In genomic region chr16:55478827-55479559, GRCh38 we compare ENCODE assay signal across 8 cellular contexts. TPM values are rescaled to one million over a fixed set of nuclear protein-coding genes. Genes with fewer than 3 reads are reported as not detected.
A peak's percentile ranks its signal among the peaks of the same experiment; 100 is the strongest.
DNase-seq lines count a peak whose midpoint lies in the region; ATAC-seq and TF ChIP-seq lines count a peak whose summit lies in the region.

Gene MMP2 (plus strand): TSS chr16:55479198. CDS start chr16:55479480, 282 bp downstream.

- no peak within 1 kb of the TSS for H3K27ac Mint-ChIP-seq in activated CD8-positive, alpha-beta T cell treated with anti-CD3 and anti-CD28 coated beads for 36 hours

- no peaks in the 10 kb centered on the region for H3K4me1 ChIP-seq in prostate gland (replicated peaks)

- DNase-seq in GOT3 (lab: John Stamatoyannopoulos, UW) (peak; percentile 19), UCSD-AML1 (lab: John Stamatoyannopoulos, UW; ENCODE audit: unreplicated experiment) (peak; percentile 59), cardiac septum (ENCODE audit: low spot score) (no peak), prostate gland (ENCODE audit: low spot score) (no peak)
- no peak for DNase-seq in activated CD8-positive, alpha-beta T cell treated with anti-CD3 and anti-CD28 coated beads for 36 hours

- H3K27me3 ChIP-seq in prostate gland (replicated peaks; ENCODE audit: insufficient read depth), result no peaks in the 10 kb centered on the region

- TF ChIP-seq POLR2A in prostate gland (IDR thresholded peaks at IDR 0.05), result no peak

- POLR2A ChIA-PET in activated CD8-positive, alpha-beta T cell treated with anti-CD3 and anti-CD28 coated beads for 36 hours (lab: Charles Lee), result no interaction called here

- no peaks in the 10 kb centered on the region for H3K9me3 Mint-ChIP-seq in activated CD8-positive, alpha-beta T cell treated with anti-CD3 and anti-CD28 coated beads for 36 hours

- peak within 1 kb of the TSS; percentile 40 to 44 for H3K4me3 ChIP-seq in prostate gland

- no peak for TF ChIP-seq CTCF in prostate gland (IDR thresholded peaks at IDR 0.05)
- no peak for TF ChIP-seq CTCF in activated CD8-positive, alpha-beta T cell treated with anti-CD3 and anti-CD28 coated beads for 36 hours (IDR thresholded peaks at IDR 0.05)

- peaks cover 31% of the 10 kb centered on the region for H3K27me3 Mint-ChIP-seq in activated CD8-positive, alpha-beta T cell treated with anti-CD3 and anti-CD28 coated beads for 36 hours

- ATAC-seq in activated CD8-positive, alpha-beta T cell treated with anti-CD3 and anti-CD28 coated beads for 36 hours, result no peak
- ATAC-seq in HG03045 (IDR thresholded peaks at IDR 0.05; ENCODE audit: unreplicated experiment) (no peak), HG02763 (IDR thresholded peaks at IDR 0.05; ENCODE audit: unreplicated experiment) (no peak), GM18511 (IDR thresholded peaks at IDR 0.05; ENCODE audit: unreplicated experiment) (no peak)

- no peaks in the 10 kb centered on the region for H3K36me3 ChIP-seq in prostate gland

- WGBS in prostate gland, result 8% methylated on average over 49 of the region's 63 CpGs

- intact Hi-C loops in cardiac septum (cut with DNase I), result no loop called here
- intact Hi-C loops in prostate gland (cut with DNase I), result no loop called here
- intact Hi-C loops in activated CD8-positive, alpha-beta T cell treated with anti-CD3 and anti-CD28 coated beads for 36 hours (cut with micrococcal nuclease), result no loop called here

- no peaks in the 10 kb centered on the region for H3K4me1 Mint-ChIP-seq in activated CD8-positive, alpha-beta T cell treated with anti-CD3 and anti-CD28 coated beads for 36 hours (ENCODE audit: low read depth)

- H3K36me3 Mint-ChIP-seq in activated CD8-positive, alpha-beta T cell treated with anti-CD3 and anti-CD28 coated beads for 36 hours (ENCODE audit: low read depth), result no peaks in the 10 kb centered on the region

- H3K27ac ChIP-seq in prostate gland, result peak within 1 kb of the TSS; percentile 59 to 64

- CTCF ChIA-PET in activated CD8-positive, alpha-beta T cell treated with anti-CD3 and anti-CD28 coated beads for 36 hours (lab: Charles Lee), result no interaction called here

- no peak within 1 kb of the TSS for H3K4me3 Mint-ChIP-seq in activated CD8-positive, alpha-beta T cell treated with anti-CD3 and anti-CD28 coated beads for 36 hours

- no peaks in the 10 kb centered on the region for H3K9me3 ChIP-seq in prostate gland

RNA-seq across cellular contexts. Expression of gene MMP2, which starts in this region (rescaled TPM):
- total RNA-seq in cardiac septum (83.8 TPM), prostate gland (100 to 1,000 TPM in 1 of 2 donors, 10 to 100 TPM in 1; 22.9 to 175 TPM)
- total RNA-seq in activated CD8-positive, alpha-beta T cell treated with anti-CD3 and anti-CD28 coated beads for 36 hours, result not detected

Comparison
In these comparisons a context has a peak if more than half of its experiments do, and no peak if none do; other contexts are left out.
1. RNA of gene MMP2 (total RNA-seq): 22.9 to 175 TPM in prostate gland and 83.8 TPM in cardiac septum (single experiment); not detected in activated CD8-positive, alpha-beta T cell treated with anti-CD3 and anti-CD28 coated beads for 36 hours; every median in the first group is over 10 times any median in the second.
2. DNase-seq: peak in GOT3 (single experiment) and UCSD-AML1 (single experiment); none in cardiac septum (single experiment), prostate gland (single experiment) and activated CD8-positive, alpha-beta T cell treated with anti-CD3 and anti-CD28 coated beads for 36 hours (single experiment).